28 cellular contexts compared by ENCODE assay signal in the genomic region with DNA sequence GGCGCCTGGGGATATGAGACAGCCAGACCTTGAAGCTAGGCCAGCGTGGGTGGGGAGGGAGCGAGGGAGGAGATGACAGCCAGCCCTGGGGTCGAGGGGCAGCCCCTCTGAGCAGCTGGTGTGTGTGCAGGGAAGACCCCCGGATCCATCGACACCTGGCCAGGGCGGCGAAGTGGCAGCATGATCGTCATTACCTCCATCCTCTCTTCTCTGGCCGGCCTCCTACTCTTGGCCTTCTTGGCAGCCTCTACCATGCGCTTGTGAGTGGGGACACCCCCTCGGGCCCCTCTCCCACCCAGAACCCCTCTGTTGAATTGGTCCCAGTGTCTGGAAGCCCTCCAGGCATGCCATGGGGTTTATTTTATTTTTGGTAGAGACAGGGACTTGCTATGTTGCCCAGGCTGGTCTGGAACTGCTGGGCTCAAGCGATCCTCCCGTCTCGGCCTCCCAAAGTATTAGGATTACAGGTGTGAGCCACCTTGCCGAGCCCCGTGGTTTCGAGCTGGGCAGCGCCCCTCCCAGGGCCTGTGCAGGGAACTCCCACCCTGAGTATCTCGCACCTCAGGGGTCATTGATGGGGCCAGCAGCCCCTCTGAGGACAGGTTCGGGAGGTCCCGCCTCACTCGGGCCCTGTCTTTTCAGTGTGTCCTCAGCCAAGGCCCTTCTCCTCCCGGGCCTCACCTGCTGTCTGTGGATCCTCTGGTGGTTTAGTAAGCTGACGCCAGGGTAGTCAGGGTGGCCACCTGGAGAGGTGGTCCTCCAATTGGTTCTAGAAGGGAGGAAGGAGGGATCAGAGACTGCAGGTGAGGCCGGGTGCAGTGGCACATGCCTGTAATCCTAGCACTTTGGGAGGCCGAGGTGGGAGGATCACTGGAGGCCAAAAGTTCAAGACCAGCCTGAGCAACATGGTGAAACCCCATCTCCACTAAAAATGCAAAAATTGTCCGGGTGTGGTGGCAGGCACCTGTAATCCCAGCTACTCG. TPM values are rescaled to one million over a fixed set of nuclear protein-coding genes. Genes with fewer than 3 reads are reported as not detected.
DNase-seq lines count a peak whose midpoint lies in the region; ATAC-seq and TF ChIP-seq lines count a peak whose summit lies in the region.
"Had no signal": no experiment of that assay in that cellular context is flagged by ENCODE, and none has a peak within 500 bp of the region (broad histone marks: within the 10 kb centered on the region; RNA-seq: fewer than 3 reads in every experiment).

No MANE protein-coding gene starts in this region.

- no peak overlapping the region for H3K4me3 Mint-ChIP-seq in endodermal cell
- H3K4me3 Mint-ChIP-seq: activated CD4-positive, alpha-beta T cell treated with anti-CD3 and anti-CD28 coated beads, Interleukin-2, amount 10 ng/mL, durations not matched to agents 7 days and 5 days; immature natural killer cell; stimulated activated naive B cell treated with anti-CD40 and anti-IgM and Interleukin-4, amounts not matched to agents 10 μg/mL and 1 μg/mL and 100 μg/mL, for 72 hours had no signal

- H3K27me3 ChIP-seq in H7 (ENCODE audit: control insufficient read depth, insufficient read depth, low read length), result no peaks in the 10 kb centered on the region
- H3K27me3 ChIP-seq in endodermal cell (ENCODE audit: control insufficient read depth, insufficient read depth, low read length, poor library complexity, severe bottlenecking), result no peaks in the 10 kb centered on the region
- H3K27me3 ChIP-seq: heart right ventricle, thyroid gland had no signal

- H3K27me3 Mint-ChIP-seq in endodermal cell (ENCODE audit: insufficient read depth), result no peaks in the 10 kb centered on the region
- H3K27me3 Mint-ChIP-seq: activated CD4-positive, alpha-beta T cell treated with anti-CD3 and anti-CD28 coated beads, Interleukin-2, amount 10 ng/mL, durations not matched to agents 7 days and 5 days had no signal

- DNase-seq in AG20443 (ENCODE audit: low spot score) (peak; percentile 2), H7 (peak; percentile 55), endodermal cell (peak; percentile 38), posterior vena cava (ENCODE audit: low spot score) (peak; percentile 71), HPDE6-E6E7 (ENCODE audit: extremely low spot score) (no peak), DMS79 treated with DMSO at 0.1 percent for 48 hours (lab: John Stamatoyannopoulos, UW) (no peak)
- no peak for DNase-seq in effector CD4-positive, alpha-beta T cell
- DNase-seq: activated CD4-positive, alpha-beta T cell treated with anti-CD3 and anti-CD28 coated beads, Interleukin-2, amount 10 ng/mL, durations not matched to agents 7 days and 5 days; activated CD8-positive, alpha-beta memory T cell treated with anti-CD3 and anti-CD28 coated beads, Interleukin-2, amount 50 U/mL, for 48 hours; activated gamma-delta T cell treated with Interleukin-2 at 50 U/mL for 16 hours; DND-41; HCEC 1CT; heart right ventricle; immature natural killer cell; lower lobe of right lung; naive B cell; NCI-H1417; NCI-H524 treated with DMSO at 0.1 percent for 48 hours; SHP77 treated with DMSO at 0.1 percent for 48 hours; stimulated activated CD4-positive, alpha-beta T cell treated with anti-CD3 and anti-CD28 coated beads, Interleukin-2, amount 100 ng/mL, for 24 hours; stimulated activated naive B cell treated with anti-CD40 and anti-IgM and Interleukin-4, amounts not matched to agents 10 μg/mL and 1 μg/mL and 100 μg/mL, for 72 hours; T-helper 1 cell; thyroid gland had no signal

- no peak overlapping the region for H3K27ac ChIP-seq in endodermal cell (ENCODE audit: low read depth, low read length)
- H3K27ac ChIP-seq: heart right ventricle, lower lobe of right lung, parathyroid adenoma, thyroid gland had no signal

- WGBS in endodermal cell (ENCODE audit: insufficient coverage in 1 of 2, insufficient read length in 1 of 2), 2 experiments, result 92 to 94% methylated on average over 13 to 29 of the region's 29 CpGs

- no peaks in the 10 kb centered on the region for H3K36me3 Mint-ChIP-seq in endodermal cell (ENCODE audit: low read depth)
- H3K36me3 Mint-ChIP-seq: immature natural killer cell; naive B cell; stimulated activated naive B cell treated with anti-CD40 and anti-IgM and Interleukin-4, amounts not matched to agents 10 μg/mL and 1 μg/mL and 100 μg/mL, for 72 hours had no signal

- intact Hi-C loops in posterior vena cava (cut with DNase I), result no loop called here

- peaks cover 4% of the 10 kb centered on the region for H3K4me1 Mint-ChIP-seq in endodermal cell
- H3K4me1 Mint-ChIP-seq: immature natural killer cell; stimulated activated naive B cell treated with anti-CD40 and anti-IgM and Interleukin-4, amounts not matched to agents 10 μg/mL and 1 μg/mL and 100 μg/mL, for 72 hours had no signal

- no peak for ATAC-seq in HG03039 (IDR thresholded peaks at IDR 0.05; ENCODE audit: unreplicated experiment)
- ATAC-seq: lower lobe of right lung; stimulated activated naive B cell treated with anti-CD40 and anti-IgM and Interleukin-4, amounts not matched to agents 10 μg/mL and 1 μg/mL and 100 μg/mL, for 72 hours had no signal

- no peaks in the 10 kb centered on the region for H3K9me3 ChIP-seq in endodermal cell (ENCODE audit: control insufficient read depth, low read length)
- H3K9me3 ChIP-seq: heart right ventricle, lower lobe of right lung, thyroid gland had no signal

- H3K4me3 ChIP-seq in H7 (ENCODE audit: insufficient read depth, low read depth, low read length) (no peak overlapping the region), endodermal cell (ENCODE audit: low read length) (no peak overlapping the region)
- H3K4me3 ChIP-seq: coronary artery, heart right ventricle, lower lobe of right lung, thyroid gland had no signal

- no peak overlapping the region for H3K9ac ChIP-seq in endodermal cell (ENCODE audit: extremely low read depth, low read length, poor library complexity, severe bottlenecking)
- H3K9ac ChIP-seq: parathyroid adenoma had no signal

- no peaks in the 10 kb centered on the region for H3K9me3 Mint-ChIP-seq in endodermal cell
- H3K9me3 Mint-ChIP-seq: activated CD4-positive, alpha-beta T cell treated with anti-CD3 and anti-CD28 coated beads, Interleukin-2, amount 10 ng/mL, durations not matched to agents 7 days and 5 days; immature natural killer cell; naive B cell; stimulated activated naive B cell treated with anti-CD40 and anti-IgM and Interleukin-4, amounts not matched to agents 10 μg/mL and 1 μg/mL and 100 μg/mL, for 72 hours had no signal

- H3K4me1 ChIP-seq in endodermal cell (ENCODE audit: control insufficient read depth, insufficient read depth, low read length), result peaks cover 3% of the 10 kb centered on the region
- H3K4me1 ChIP-seq: parathyroid adenoma had no signal

- H3K36me3 ChIP-seq in H7 (replicated peaks; ENCODE audit: control insufficient read depth, insufficient read depth, low read length), result no peaks in the 10 kb centered on the region
- no peaks in the 10 kb centered on the region for H3K36me3 ChIP-seq in endodermal cell (ENCODE audit: control insufficient read depth, insufficient read depth, low read length)
- H3K36me3 ChIP-seq: heart right ventricle, lower lobe of right lung, thyroid gland had no signal

- no peak for TF ChIP-seq CTCF in endodermal cell (conservative IDR thresholded peaks at IDR 0.05)

- H3K27ac Mint-ChIP-seq in endodermal cell, result no peak overlapping the region
- H3K27ac Mint-ChIP-seq: immature natural killer cell; stimulated activated naive B cell treated with anti-CD40 and anti-IgM and Interleukin-4, amounts not matched to agents 10 μg/mL and 1 μg/mL and 100 μg/mL, for 72 hours had no signal

RNA-seq across cellular contexts. Expression of a gene that starts 3.8 kb away (rescaled TPM):
- 0.07 TPM in 1 of 2 replicates, not detected in the other for total RNA-seq in H7 (2014; rRNA removed; shearing (Covaris generic))
- 1 to 10 TPM; 1.2 to 2.3 TPM for total RNA-seq in endodermal cell
- 0.39 TPM for polyA plus RNA-seq in endodermal cell (2013, experiment 1 of 2)
- polyA plus RNA-seq in endodermal cell (2013, experiment 2 of 2), result 0.66 TPM
- total RNA-seq in posterior vena cava, result 1 to 10 TPM in 1 of 2 donors, under 1 TPM in 1; 0.37 to 1.1 TPM
- total RNA-seq: skeletal muscle tissue had no signal
- polyA plus RNA-seq: endothelial cell of umbilical vein, immature natural killer cell had no signal

RNA-seq across cellular contexts. Expression of a gene that starts 29.0 kb away (rescaled TPM):
- not detected in 2 replicates for total RNA-seq in H7 (2014; rRNA removed; shearing (Covaris generic))
- under 1 TPM in 1 of 2 donors, not detected in 1; 0.37 TPM for total RNA-seq in endodermal cell
- polyA plus RNA-seq in endodermal cell (2013, experiment 1 of 2), result not detected
- not detected for polyA plus RNA-seq in endodermal cell (2013, experiment 2 of 2)
- under 1 TPM; 0.10 to 0.28 TPM for total RNA-seq in posterior vena cava
- total RNA-seq: skeletal muscle tissue had no signal

RNA-seq across cellular contexts. Expression of a gene that starts 52.6 kb away (rescaled TPM):
- 31.3 and 38.0 TPM in 2 replicates for total RNA-seq in H7 (2014; rRNA removed; shearing (Covaris generic))
- 10 to 100 TPM; 34.1 to 38.3 TPM for total RNA-seq in endodermal cell
- polyA plus RNA-seq in endodermal cell (2013, experiment 1 of 2), result 16.5 TPM
- polyA plus RNA-seq in endodermal cell (2013, experiment 2 of 2), result 18.1 TPM
- total RNA-seq in posterior vena cava, result 10 to 100 TPM; 24.6 to 25.2 TPM

Comparison
In these comparisons a context has a peak if more than half of its experiments do, and no peak if none do; other contexts are left out.
1. DNase-seq: peak in AG20443 (single experiment), H7 (single experiment), endodermal cell (single experiment) and posterior vena cava (single experiment); none in HPDE6-E6E7 (single experiment), DMS79 treated with DMSO at 0.1 percent for 48 hours (single experiment) and effector CD4-positive, alpha-beta T cell (single experiment).